Comparison of ENCODE assay signal across 8 cellular contexts in genomic region chr15:23857028-23857641, GRCh38.
A peak's percentile ranks its signal among the peaks of the same experiment; 100 is the strongest.
DNase-seq lines count a peak whose midpoint lies in the region; ATAC-seq, FAIRE-seq and TF ChIP-seq lines count a peak whose summit lies in the region.

No MANE protein-coding gene starts in this region.

- TF ChIP-seq CTCF in K562 (IDR thresholded peaks at IDR 0.05 in 2 of 3, conservative IDR thresholded peaks at IDR 0.05 in 1 of 3; ENCODE audit: insufficient read depth in 2 of 3, low read depth in 1 of 3, low read length in 3 of 3) (peak; percentile 47 to 62 (median 52); a peak in 5 of 6 replicates), mucosa of descending colon (IDR thresholded peaks at IDR 0.05) (no peak)

- FAIRE-seq in K562 (lab: Jason Lieb, UNC), result peak; percentile 63

- no peak overlapping the region for H2AFZ ChIP-seq in K562 (ENCODE audit: low read depth, low read length)

- 2% methylated on average over 10 of the region's 12 CpGs for WGBS in K562 (ENCODE audit: insufficient coverage, low coverage, missing lambda C conversion rate)

- no peak for TF ChIP-seq EP300 in K562 (IDR thresholded peaks at IDR 0.05; ENCODE audit: low read length)

- no peak overlapping the region for H3K27ac ChIP-seq in K562 (ENCODE audit: extremely low read depth, low read depth, low read length)

- no peaks in the 10 kb centered on the region for H4K20me1 ChIP-seq in K562 (replicated peaks; ENCODE audit: control insufficient read depth, insufficient read depth, low read length)

- in situ Hi-C loops in G401 (cut with HindIII; ENCODE audit: low sequenced_read_pairs) (no loop called here), K562 (cut with MboI) (no loop called here)

- DNase-seq in G401 (ENCODE audit: low spot score), result peak; percentile 7
- peak; percentile 12 for DNase-seq in MV-4-11 (lab: John Stamatoyannopoulos, UW)
- peak; percentile 11 to 52 (median 16) for DNase-seq in K562 (ENCODE audit: extremely low read depth in 1 of 4, low spot score in 3 of 4)
- peak in 2 of 3 donors; percentile 37 to 72 for DNase-seq in mucosa of descending colon
- DNase-seq in ureter (ENCODE audit: low spot score), result no peak
- DNase-seq in glomerular visceral epithelial cell (ENCODE audit: extremely low spot score), result no peak

- POLR2A ChIA-PET in K562 (lab: Yijun Ruan, JAX), result interaction anchor here (0.7 kb wide), 1 partner anchor 216 kb away, joined by 3 read pairs; no protein-coding TSS in a partner anchor

- H3K4me3 ChIP-seq in K562 (no peak overlapping the region), mucosa of descending colon (no peak overlapping the region)

- no peaks in the 10 kb centered on the region for H3K36me3 ChIP-seq in K562 (ENCODE audit: control insufficient read depth, insufficient read depth, low read length)
- no peaks in the 10 kb centered on the region for H3K36me3 ChIP-seq in mucosa of descending colon (ENCODE audit: low read depth)

- H3K27me3 ChIP-seq in K562 (ENCODE audit: control insufficient read depth in 2 of 2, insufficient read depth in 2 of 2, low read length in 2 of 2), result no peaks in the 10 kb centered on the region; a peak in 1 of 5 replicates

- CTCF ChIA-PET in K562 (lab: Yijun Ruan, JAX; ENCODE audit: low intra/inter-chr PET ratio), result interaction anchor here (1.4 to 1.6 kb wide), 2 partner anchors 208 to 215 kb away, joined by 3 to 6 read pairs; no protein-coding TSS in a partner anchor

- TF ChIP-seq POLR2A in K562 (conservative IDR thresholded peaks at IDR 0.05), result no peak

- peak; percentile 31 to 40; a peak in 3 of 4 replicates for TF ChIP-seq RAD21 in K562 (CRISPR knock-in tag; conservative IDR thresholded peaks at IDR 0.05 in 1 of 2, IDR thresholded peaks at IDR 0.05 in 1 of 2)

- H3K9me1 ChIP-seq in K562 (ENCODE audit: control insufficient read depth, insufficient read depth, low read length), result no peaks in the 10 kb centered on the region

- H3K4me2 ChIP-seq in K562 (ENCODE audit: insufficient read depth, low read length), result no peak overlapping the region

- ATAC-seq in K562 (peak; percentile 81), mucosa of descending colon (peak; percentile 43), GM21576 (IDR thresholded peaks at IDR 0.05; ENCODE audit: unreplicated experiment) (no peak), HG03442 (IDR thresholded peaks at IDR 0.05; ENCODE audit: unreplicated experiment) (no peak)

- no peak overlapping the region for H3K9ac ChIP-seq in K562 (ENCODE audit: insufficient read depth in 1 of 2, low read depth in 2 of 2, low read length in 2 of 2)

- BruUV-seq in K562 (replicated peaks; lab: Mats Ljungman, UMichigan), result no TSS peak

- intact Hi-C loops in K562 (cut with micrococcal nuclease), result loop anchor here (2.0 to 5.0 kb wide), 2 partner anchors 35 to 214 kb away; no protein-coding TSS in a partner anchor
- intact Hi-C loops in mucosa of descending colon (cut with DNase I, micrococcal nuclease), result loop anchor here in 1 of 2 donors (5.0 kb wide), 1 partner anchor 215 kb away; no protein-coding TSS in a partner anchor

- H3K4me1 ChIP-seq in K562 (replicated peaks in 1 of 2; ENCODE audit: control insufficient read depth in 2 of 2, insufficient read depth in 2 of 2, low read length in 2 of 2), result no peaks in the 10 kb centered on the region
- no peaks in the 10 kb centered on the region for H3K4me1 ChIP-seq in mucosa of descending colon (ENCODE audit: low read depth)

- H3K9me3 ChIP-seq in K562 (replicated peaks; ENCODE audit: control insufficient read depth, insufficient read depth, low read depth, low read length), result no peaks in the 10 kb centered on the region
- H3K9me3 ChIP-seq in mucosa of descending colon, result no peaks in the 10 kb centered on the region

- no peaks in the 10 kb centered on the region for H3K79me2 ChIP-seq in K562 (ENCODE audit: control insufficient read depth, insufficient read depth, low read length)

TF ChIP-seq in K562, 482 proteins besides CTCF, POLR2A, EP300 and RAD21:
- TF ChIP-seq ZNF212 (CRISPR knock-in tag; IDR thresholded peaks at IDR 0.05), result no peak
- no peak for TF ChIP-seq CC2D1A (IDR thresholded peaks at IDR 0.05)
- no peak for TF ChIP-seq PCBP1 (IDR thresholded peaks at IDR 0.05; ENCODE audit: low read depth, low read length, poor library complexity, severe bottlenecking)
- no peak for TF ChIP-seq ZBTB33 (CRISPR knock-in tag; IDR thresholded peaks at IDR 0.05)
- TF ChIP-seq HNRNPH1 (optimal IDR thresholded peaks at IDR 0.05; ENCODE audit: low read depth, low read length), result no peak
- TF ChIP-seq BMI1 (IDR thresholded peaks at IDR 0.05; ENCODE audit: low read length), result no peak

Comparison
In these comparisons a context has a peak if more than half of its experiments do, and no peak if none do; other contexts are left out.
1. DNase-seq: peak in G401 (single experiment), MV-4-11 (single experiment), K562 (4 of 4) and mucosa of descending colon (2 of 3); none in ureter (single experiment) and glomerular visceral epithelial cell (single experiment).
2. ATAC-seq: peak in K562 (single experiment) and mucosa of descending colon (single experiment); none in GM21576 (single experiment) and HG03442 (single experiment).